ENCODE assay signal across 22 cellular contexts in the genomic region with DNA sequence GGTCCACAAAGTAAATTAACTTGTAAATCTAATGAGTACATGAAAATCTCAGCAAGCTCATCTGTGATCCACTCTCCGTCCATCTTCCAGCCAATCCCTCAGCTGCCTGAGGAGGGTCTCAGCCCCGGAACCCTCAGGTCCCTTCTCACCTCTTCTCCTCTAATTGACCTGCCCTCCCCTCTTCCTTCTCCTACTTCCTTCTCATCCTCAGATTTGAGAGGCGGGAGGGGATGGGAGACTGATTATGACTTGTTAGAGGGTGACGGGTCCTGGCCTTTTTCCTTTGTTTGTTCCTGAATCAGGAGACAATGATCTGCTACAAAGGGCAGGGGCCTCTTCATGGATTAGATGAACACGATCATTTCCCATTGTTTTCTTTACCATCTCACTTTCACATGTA.
"Had no signal": no experiment of that assay in that cellular context is flagged by ENCODE, and none has a peak within 500 bp of the region (broad histone marks: within the 10 kb centered on the region; RNA-seq: fewer than 3 reads in every experiment).

No MANE protein-coding gene starts in this region.

- H3K4me1 Mint-ChIP-seq: nephron progenitor cell; stimulated activated naive CD8-positive, alpha-beta T cell treated with anti-CD3 and anti-CD28 coated beads, Interleukin-15, amount 100 ng/mL, for 72 hours had no signal

- H3K36me3 Mint-ChIP-seq: stimulated activated naive B cell treated with anti-CD40 and anti-IgM and Interleukin-4, amounts not matched to agents 10 μg/mL and 1 μg/mL and 100 μg/mL, for 72 hours had no signal

- H3K36me3 ChIP-seq: heart left ventricle, neutrophil, sigmoid colon, tibial nerve, upper lobe of right lung, vagina had no signal

- H3K4me1 ChIP-seq: sigmoid colon, testis, upper lobe of right lung, vagina had no signal

- H3K9me3 ChIP-seq: heart left ventricle, neutrophil, sigmoid colon, testis, tibial nerve, upper lobe of right lung, vagina had no signal

- H3K27me3 ChIP-seq: foreskin keratinocyte, testis, vagina had no signal

- H3K27ac ChIP-seq: epithelial cell of prostate, foreskin keratinocyte, heart left ventricle, neutrophil, sigmoid colon, skin epidermis, testis, tibial nerve, upper lobe of right lung, vagina had no signal

- H3K9me3 Mint-ChIP-seq: stimulated activated naive B cell treated with anti-CD40 and anti-IgM and Interleukin-4, amounts not matched to agents 10 μg/mL and 1 μg/mL and 100 μg/mL, for 72 hours; stimulated activated naive CD8-positive, alpha-beta T cell treated with anti-CD3 and anti-CD28 coated beads, Interleukin-15, amount 100 ng/mL, for 72 hours had no signal

- H3K27ac Mint-ChIP-seq: naive thymus-derived CD4-positive, alpha-beta T cell; nephron progenitor cell; stimulated activated naive B cell treated with anti-CD40 and anti-IgM and Interleukin-4, amounts not matched to agents 10 μg/mL and 1 μg/mL and 100 μg/mL, for 72 hours; stimulated activated naive CD8-positive, alpha-beta T cell treated with anti-CD3 and anti-CD28 coated beads, Interleukin-15, amount 100 ng/mL, for 72 hours had no signal

- DNase-seq: effector memory CD4-positive, alpha-beta T cell; foreskin keratinocyte; heart left ventricle; hippocampal formation; left colon; left ventricle myocardium superior; naive thymus-derived CD4-positive, alpha-beta T cell; nephron progenitor cell; posterior cingulate gyrus; sigmoid colon; stimulated activated CD4-positive, alpha-beta T cell treated with anti-CD3 and anti-CD28 coated beads, Interleukin-2, amount 100 ng/mL, for 24 hours; stimulated activated CD4-positive, alpha-beta T cell treated with anti-CD3 and anti-CD28 coated beads, Interleukin-4, amount 100 ng/mL, for 4 hours; stimulated activated naive B cell treated with anti-CD40 and anti-IgM and Interleukin-4, amounts not matched to agents 10 μg/mL and 1 μg/mL and 100 μg/mL, for 72 hours; stimulated activated naive CD8-positive, alpha-beta T cell treated with anti-CD3 and anti-CD28 coated beads, Interleukin-15, amount 100 ng/mL, for 72 hours; testis; upper lobe of right lung had no signal

- H3K4me3 Mint-ChIP-seq: naive thymus-derived CD4-positive, alpha-beta T cell; nephron progenitor cell; stimulated activated naive B cell treated with anti-CD40 and anti-IgM and Interleukin-4, amounts not matched to agents 10 μg/mL and 1 μg/mL and 100 μg/mL, for 72 hours; stimulated activated naive CD8-positive, alpha-beta T cell treated with anti-CD3 and anti-CD28 coated beads, Interleukin-15, amount 100 ng/mL, for 72 hours had no signal

- H3K4me3 ChIP-seq: heart left ventricle, lung, sigmoid colon, skin epidermis, testis, tibial nerve, upper lobe of right lung, vagina had no signal
